1 cellular context compared by ENCODE assay signal in the genomic region with DNA sequence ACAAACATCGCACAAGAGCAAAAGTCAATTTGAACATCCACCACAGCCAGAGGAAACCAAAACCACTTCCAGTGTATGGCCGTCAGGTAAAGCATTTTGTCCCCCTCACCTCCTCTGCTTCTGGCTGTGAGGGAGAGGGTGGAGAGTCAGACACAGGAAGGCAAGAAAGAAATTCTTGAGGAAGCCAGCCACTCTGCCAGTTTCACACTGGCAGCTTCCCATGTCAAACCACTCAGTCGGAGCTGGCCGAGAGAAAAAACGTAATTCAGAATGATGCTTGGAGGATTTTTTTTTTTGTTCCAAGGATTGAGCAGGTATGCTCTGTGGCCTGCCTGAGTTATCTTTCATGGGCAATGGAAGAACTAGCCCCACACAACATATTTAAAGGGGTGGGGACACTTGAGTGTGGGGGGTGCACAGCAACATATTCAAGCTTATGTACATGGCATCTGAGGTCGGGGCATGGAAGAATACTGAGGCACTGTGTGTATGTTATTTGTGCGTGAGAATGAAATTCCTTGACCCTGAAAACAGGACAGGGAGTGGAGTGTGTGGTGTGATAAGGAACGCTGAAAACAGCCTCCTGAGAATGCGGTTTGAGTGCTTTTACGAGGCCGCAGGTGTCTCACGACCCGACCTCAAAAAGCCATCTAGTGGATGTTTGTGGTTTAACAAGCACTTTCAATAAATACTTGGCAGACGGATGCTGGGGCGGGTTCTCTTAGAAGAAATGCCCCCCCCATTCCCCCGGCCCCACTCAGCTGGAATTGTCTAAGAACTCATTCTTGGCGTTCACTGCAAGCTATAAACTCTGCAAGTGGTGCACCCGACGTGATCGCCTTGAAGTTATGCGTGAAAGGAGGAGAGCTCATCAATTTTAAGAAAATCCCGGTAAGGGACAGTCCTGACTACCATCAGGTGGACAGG.
TF ChIP-seq lines count a peak whose summit lies in the region.

No MANE protein-coding gene starts in this region.

TF ChIP-seq in HepG2, 621 proteins besides CTCF, POLR2A, EP300 and RAD21 (continued from another document):
- TF ChIP-seq, protein P1, sequence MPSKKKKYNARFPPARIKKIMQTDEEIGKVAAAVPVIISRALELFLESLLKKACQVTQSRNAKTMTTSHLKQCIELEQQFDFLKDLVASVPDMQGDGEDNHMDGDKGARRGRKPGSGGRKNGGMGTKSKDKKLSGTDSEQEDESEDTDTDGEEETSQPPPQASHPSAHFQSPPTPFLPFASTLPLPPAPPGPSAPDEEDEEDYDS (CRISPR knock-in tag; IDR thresholded peaks at IDR 0.05) = no peak
- TF ChIP-seq MTA3 (CRISPR knock-in tag; IDR thresholded peaks at IDR 0.05) (no peak), AHR (CRISPR knock-in tag; IDR thresholded peaks at IDR 0.05) (no peak)
- TF ChIP-seq, protein P2, sequence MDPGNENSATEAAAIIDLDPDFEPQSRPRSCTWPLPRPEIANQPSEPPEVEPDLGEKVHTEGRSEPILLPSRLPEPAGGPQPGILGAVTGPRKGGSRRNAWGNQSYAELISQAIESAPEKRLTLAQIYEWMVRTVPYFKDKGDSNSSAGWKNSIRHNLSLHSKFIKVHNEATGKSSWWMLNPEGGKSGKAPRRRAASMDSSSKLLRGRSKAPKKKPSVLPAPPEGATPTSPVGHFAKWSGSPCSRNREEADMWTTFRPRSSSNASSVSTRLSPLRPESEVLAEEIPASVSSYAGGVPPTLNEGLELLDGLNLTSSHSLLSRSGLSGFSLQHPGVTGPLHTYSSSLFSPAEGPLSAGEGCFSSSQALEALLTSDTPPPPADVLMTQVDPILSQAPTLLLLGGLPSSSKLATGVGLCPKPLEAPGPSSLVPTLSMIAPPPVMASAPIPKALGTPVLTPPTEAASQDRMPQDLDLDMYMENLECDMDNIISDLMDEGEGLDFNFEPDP (CRISPR knock-in tag; conservative IDR thresholded peaks at IDR 0.05) = no peak
